Comparison of ENCODE assay signal across 26 cellular contexts in genomic region chr2:225773143-225773542, GRCh38.
DNase-seq lines count a peak whose midpoint lies in the region; ATAC-seq, FAIRE-seq and TF ChIP-seq lines count a peak whose summit lies in the region.
"Had no signal": no experiment of that assay in that cellular context is flagged by ENCODE, and none has a peak within 500 bp of the region (broad histone marks: within the 10 kb centered on the region; RNA-seq: fewer than 3 reads in every experiment).

No MANE protein-coding gene starts in this region.

- H3K9me3 ChIP-seq in HCT116 (ENCODE audit: control insufficient read depth in 1 of 2, insufficient read depth in 1 of 2, low read depth in 1 of 2, low read length in 2 of 2): no peaks in the 10 kb centered on the region
- H3K9me3 ChIP-seq: Caco-2 had no signal

- H2AFZ ChIP-seq in HCT116 (ENCODE audit: low read depth, low read length, poor library complexity, severe bottlenecking): peak overlapping the region; percentile 22
- H2AFZ ChIP-seq: GM23248, PC-9 had no signal

- H4K20me1 ChIP-seq in HCT116 (ENCODE audit: insufficient read depth): no peaks in the 10 kb centered on the region
- H4K20me1 ChIP-seq: BLaER1 treated with 17β-estradiol and CSF1 and Interleukin-3, amounts not matched to agents 10 nM and 100 nM had no signal

- POLR2A ChIA-PET in HCT116 (lab: Charles Lee): interaction anchor here (0.6 kb wide), 1 partner anchor 151 kb away, joined by 3 read pairs; no protein-coding TSS in a partner anchor

- DNase-seq in HCT116 (ENCODE audit: low read depth, low spot score): no peak
- DNase-seq in cerebellar cortex (ENCODE audit: low spot score): peak; percentile 13
- DNase-seq in fibroblast of peridontal ligament (ENCODE audit: extremely low read depth): peak; percentile 17
- DNase-seq in urothelium cell line (ENCODE audit: low spot score): no peak
- no peak for DNase-seq in kidney tubule cell (ENCODE audit: low spot score)
- DNase-seq: ACHN; Caco-2; CD4-positive, alpha-beta memory T cell; DMS 273 treated with DMSO at 0.1 percent for 48 hours; DMS79 treated with DMSO at 0.1 percent for 48 hours; GM23248; H9; NCI-H1092 treated with DMSO at 0.1 percent for 48 hours; NCI-H1436 treated with DMSO at 0.1 percent for 48 hours; NCI-H1930; NCI-H510A; NCI-H748 treated with DMSO at 0.1 percent for 48 hours; PC-9; RPMI8226; SIG-M5 had no signal

- no peak overlapping the region for H3K4me2 ChIP-seq in HCT116 (ENCODE audit: low read length)
- H3K4me2 ChIP-seq: BLaER1 treated with 17β-estradiol and CSF1 and Interleukin-3, amounts not matched to agents 10 nM and 100 nM; KMS-11; PC-9 had no signal

- no peak overlapping the region for H3K27ac ChIP-seq in HCT116 (ENCODE audit: low read depth, low read length)
- H3K27ac ChIP-seq: BLaER1 treated with 17β-estradiol and CSF1 and Interleukin-3, amounts not matched to agents 10 nM and 100 nM; GM23248; KMS-11; PC-9 had no signal

- TF ChIP-seq POLR2A in HCT116 (IDR thresholded peaks at IDR 0.05; ENCODE audit: borderline replicate concordance, extremely low read depth, insufficient read depth, insufficient read length): no peak

- H3K9me3 Mint-ChIP-seq in nephron: peaks cover 11% of the 10 kb centered on the region

- TF ChIP-seq CTCF in HCT116 (IDR thresholded peaks at IDR 0.05 in 2 of 3, conservative IDR thresholded peaks at IDR 0.05 in 1 of 3; ENCODE audit: borderline replicate concordance in 1 of 3, insufficient read depth in 1 of 3, low read depth in 2 of 3, low read length in 2 of 3) (no peak), nephron (IDR thresholded peaks at IDR 0.05; ENCODE audit: unreplicated experiment in 3 of 3) (no peak)

- H3K4me3 ChIP-seq in HCT116 (replicated peaks in 1 of 2; ENCODE audit: low read depth in 1 of 2, low read length in 2 of 2): no peak overlapping the region
- H3K4me3 ChIP-seq: BLaER1 treated with 17β-estradiol and CSF1 and Interleukin-3, amounts not matched to agents 10 nM and 100 nM; GM12878; GM23248; PC-9 had no signal

- TF ChIP-seq RAD21 in HCT116 (IDR thresholded peaks at IDR 0.05; ENCODE audit: low read depth): no peak

- no peaks in the 10 kb centered on the region for H3K36me3 ChIP-seq in HCT116 (ENCODE audit: control insufficient read depth in 1 of 2, insufficient read depth in 2 of 2, low read length in 2 of 2)
- H3K36me3 ChIP-seq: BLaER1 treated with 17β-estradiol and CSF1 and Interleukin-3, amounts not matched to agents 10 nM and 100 nM had no signal

- FAIRE-seq in urothelium cell line (lab: Jason Lieb, UNC): no peak
- FAIRE-seq: GM12878, HTR-8/SVneo had no signal

- no peaks in the 10 kb centered on the region for H3K36me3 Mint-ChIP-seq in nephron (ENCODE audit: low read depth)
- H3K36me3 Mint-ChIP-seq: CD4-positive, alpha-beta memory T cell had no signal

- H3K9ac ChIP-seq in HCT116 (ENCODE audit: low read length): no peak overlapping the region
- H3K9ac ChIP-seq: BLaER1 treated with 17β-estradiol and CSF1 and Interleukin-3, amounts not matched to agents 10 nM and 100 nM; GM23248; KMS-11 had no signal

- CTCF ChIA-PET in HCT116 (lab: Charles Lee): no interaction called here

- H3K4me3 Mint-ChIP-seq in nephron: no peak overlapping the region
- H3K4me3 Mint-ChIP-seq: CD4-positive, alpha-beta memory T cell; H9 had no signal

- ATAC-seq in HCT116 (no peak), GM19467 (IDR thresholded peaks at IDR 0.05; ENCODE audit: unreplicated experiment) (no peak)
- ATAC-seq: GM12878 had no signal

- H3K9me2 ChIP-seq in HCT116 (ENCODE audit: insufficient read depth): no peaks in the 10 kb centered on the region

- H3K27ac Mint-ChIP-seq in nephron: peak overlapping the region in 2 of 3 experiments; percentile 82 to 91
- H3K27ac Mint-ChIP-seq: CD4-positive, alpha-beta memory T cell; H9 had no signal

- no peaks in the 10 kb centered on the region for H3K79me2 ChIP-seq in HCT116 (ENCODE audit: insufficient read depth, low read length)

- no peaks in the 10 kb centered on the region for H3K27me3 ChIP-seq in HCT116 (ENCODE audit: insufficient read depth, low read length)
- H3K27me3 ChIP-seq: BLaER1 treated with 17β-estradiol and CSF1 and Interleukin-3, amounts not matched to agents 10 nM and 100 nM had no signal

- no TSS peak for BruUV-seq in HCT116 (replicated peaks; lab: Mats Ljungman, UMichigan)

- RAD21 ChIA-PET in HCT116 (lab: Charles Lee; ENCODE audit: low non-redundant PET in 1 of 2, low total read pairs in 2 of 2, uncharacterized antibody in 2 of 2, unreplicated experiment in 2 of 2): no interaction called here

- intact Hi-C loops in HCT116 (cut with micrococcal nuclease): no loop called here

- H3K27me3 Mint-ChIP-seq in nephron (ENCODE audit: low read depth): no peaks in the 10 kb centered on the region

- peaks cover 30% of the 10 kb centered on the region for H3K4me1 Mint-ChIP-seq in nephron
- H3K4me1 Mint-ChIP-seq: CD4-positive, alpha-beta memory T cell; H9 had no signal

- H3K4me1 ChIP-seq in HCT116 (ENCODE audit: control insufficient read depth in 1 of 2, insufficient read depth in 2 of 2, low read length in 2 of 2): no peaks in the 10 kb centered on the region
- H3K4me1 ChIP-seq: Caco-2 had no signal

TF ChIP-seq in HCT116, 20 proteins besides CTCF, POLR2A, EP300 and RAD21:
- TF ChIP-seq ATF3 (IDR thresholded peaks at IDR 0.05) (no peak), REST (IDR thresholded peaks at IDR 0.05; ENCODE audit: low read depth) (no peak), YY1 (IDR thresholded peaks at IDR 0.05; ENCODE audit: extremely low read depth, insufficient replicate concordance, low read depth, low read length) (no peak), EGR1 (IDR thresholded peaks at IDR 0.05; ENCODE audit: low read depth) (no peak), FOSL1 (IDR thresholded peaks at IDR 0.05; ENCODE audit: low read depth) (no peak), MAX (IDR thresholded peaks at IDR 0.05) (no peak), CBX3 (IDR thresholded peaks at IDR 0.05; ENCODE audit: low read depth) (no peak), JUND (IDR thresholded peaks at IDR 0.05) (no peak), EZH2phosphoT487 (IDR thresholded peaks at IDR 0.05; ENCODE audit: borderline replicate concordance) (no peak), ZNF274 (IDR thresholded peaks at IDR 0.05; ENCODE audit: low read depth, low read length) (no peak), CEBPB (IDR thresholded peaks at IDR 0.05; ENCODE audit: low read depth) (no peak), POLR2AphosphoS5 (IDR thresholded peaks at IDR 0.05; ENCODE audit: low read depth, low read length) (no peak), SRF (IDR thresholded peaks at IDR 0.05; ENCODE audit: low read depth) (no peak), ZBTB33 (IDR thresholded peaks at IDR 0.05; ENCODE audit: extremely low read depth, insufficient replicate concordance, low read length) (no peak), SIN3A (IDR thresholded peaks at IDR 0.05; ENCODE audit: low read depth) (no peak), SP1 (IDR thresholded peaks at IDR 0.05; ENCODE audit: low read depth) (no peak), ZFX (IDR thresholded peaks at IDR 0.05) (no peak), EZH2 (IDR thresholded peaks at IDR 0.05) (no peak), TCF7L2 (IDR thresholded peaks at IDR 0.05; ENCODE audit: borderline replicate concordance, extremely low read depth, insufficient read depth, insufficient read length) (no peak)
TF ChIP-seq in HCT116: peak in this region for 0.

Comparison
In these comparisons a context has a peak if more than half of its experiments do, and no peak if none do; other contexts are left out.
1. DNase-seq: peak in cerebellar cortex (single experiment) and fibroblast of peridontal ligament (single experiment); none in HCT116 (single experiment), urothelium cell line (single experiment) and kidney tubule cell (single experiment).